18 cellular contexts compared by ENCODE assay signal in genomic region chr11:94958118-94958517, GRCh38. TPM values are rescaled to one million over a fixed set of nuclear protein-coding genes. Genes with fewer than 3 reads are reported as not detected.
DNase-seq lines count a peak whose midpoint lies in the region; ATAC-seq, FAIRE-seq and TF ChIP-seq lines count a peak whose summit lies in the region.
"Had no signal": no experiment of that assay in that cellular context is flagged by ENCODE, and none has a peak within 500 bp of the region (broad histone marks: within the 10 kb centered on the region; RNA-seq: fewer than 3 reads in every experiment).

No MANE protein-coding gene starts in this region.

- no peaks in the 10 kb centered on the region for H3K9me3 Mint-ChIP-seq in HFFc6
- H3K9me3 Mint-ChIP-seq: effector memory CD8-positive, alpha-beta T cell had no signal

- H3K9me3 ChIP-seq in keratinocyte (ENCODE audit: control insufficient read depth, low read depth, low read length): no peaks in the 10 kb centered on the region
- H3K9me3 ChIP-seq: body of pancreas had no signal

- H4K20me1 ChIP-seq in keratinocyte (ENCODE audit: control insufficient read depth, extremely low read depth, insufficient read depth, low read length): no peaks in the 10 kb centered on the region

- H3K27me3 ChIP-seq in ACC112 (ENCODE audit: insufficient read depth, low read length): no peaks in the 10 kb centered on the region
- no peaks in the 10 kb centered on the region for H3K27me3 ChIP-seq in bronchial epithelial cell (ENCODE audit: control insufficient read depth, insufficient read depth, low read length)
- H3K27me3 ChIP-seq in keratinocyte (ENCODE audit: control insufficient read depth, extremely low read depth, insufficient read depth, low read length): no peaks in the 10 kb centered on the region
- H3K27me3 ChIP-seq: body of pancreas had no signal

- DNase-seq in HFFc6 (peak; percentile 54), bronchial epithelial cell (ENCODE audit: low read depth) (peak; percentile 26), keratinocyte (ENCODE audit: low read depth, low spot score) (no peak), NCI-H524 (lab: John Stamatoyannopoulos, UW) (no peak)
- DNase-seq: activated CD8-positive, alpha-beta memory T cell treated with anti-CD3 and anti-CD28 coated beads for 24 hours; body of pancreas; effector memory CD8-positive, alpha-beta T cell; islet precursor cell; Kasumi-1; NCI-H1694; NCI-H510A had no signal

- H3K9me1 ChIP-seq in keratinocyte (ENCODE audit: control insufficient read depth, extremely low read depth, insufficient read depth, low read length): no peaks in the 10 kb centered on the region

- FAIRE-seq in bronchial epithelial cell (lab: Jason Lieb, UNC) (no peak), keratinocyte (lab: Jason Lieb, UNC) (peak; percentile 69)
- FAIRE-seq: A204.1, GM19239 had no signal

- H3K4me1 ChIP-seq in ACC112 (ENCODE audit: control insufficient read depth, insufficient read depth, low read length, unreplicated experiment) (peaks cover 11% of the 10 kb centered on the region), keratinocyte (ENCODE audit: control insufficient read depth, extremely low read depth, insufficient read depth, low read length) (peaks cover 11% of the 10 kb centered on the region)
- H3K4me1 ChIP-seq: body of pancreas had no signal

- H2AFZ ChIP-seq in ACC112 (ENCODE audit: low read length, unreplicated experiment) (no peak overlapping the region), keratinocyte (ENCODE audit: control insufficient read depth, low read length) (no peak overlapping the region)

- TF ChIP-seq CTCF in HFFc6 (IDR thresholded peaks at IDR 0.05) (no peak), bronchial epithelial cell (IDR thresholded peaks at IDR 0.05; ENCODE audit: insufficient read depth, low read length, severe bottlenecking) (no peak), keratinocyte (optimal IDR thresholded peaks at IDR 0.05 in 1 of 3, IDR thresholded peaks at IDR 0.05 in 1 of 3, conservative IDR thresholded peaks at IDR 0.05 in 1 of 3; ENCODE audit: extremely low read depth in 1 of 3, insufficient read depth in 2 of 3, low read length in 3 of 3) (no peak)

- H3K27me3 Mint-ChIP-seq in HFFc6 (ENCODE audit: insufficient read depth): no peaks in the 10 kb centered on the region
- H3K27me3 Mint-ChIP-seq: effector memory CD8-positive, alpha-beta T cell had no signal

- peaks cover 7% of the 10 kb centered on the region; the same call in 1 of the 2 replicates for H3K36me3 Mint-ChIP-seq in HFFc6 (ENCODE audit: low read depth)

- peaks cover 16% of the 10 kb centered on the region for H3K4me1 Mint-ChIP-seq in HFFc6 (ENCODE audit: low read depth)

- dilution Hi-C loops in keratinocyte (cut with MboI; ENCODE audit: extremely low pct_ligation_motif_present, low sequenced_read_pairs): no loop called here

- H3K4me3 Mint-ChIP-seq in HFFc6: no peak overlapping the region
- H3K4me3 Mint-ChIP-seq: effector memory CD8-positive, alpha-beta T cell had no signal

- H3K9ac ChIP-seq in keratinocyte (ENCODE audit: control insufficient read depth, extremely low read depth, insufficient read depth, low read length): no peak overlapping the region

- ATAC-seq in GM21526 (IDR thresholded peaks at IDR 0.05; ENCODE audit: low FRiP score, unreplicated experiment) (no peak), GM18498 (IDR thresholded peaks at IDR 0.05; ENCODE audit: unreplicated experiment) (no peak), HG03280 (IDR thresholded peaks at IDR 0.05; ENCODE audit: unreplicated experiment) (no peak)
- ATAC-seq: body of pancreas; effector memory CD8-positive, alpha-beta T cell had no signal

- H3K27ac ChIP-seq in ACC112 (ENCODE audit: low read depth, low read length) (peak overlapping the region; percentile 6; the same call in 1 of the 2 replicates), keratinocyte (ENCODE audit: control insufficient read depth, insufficient read depth, low read length) (no peak overlapping the region)
- H3K27ac ChIP-seq: body of pancreas, VCaP had no signal

- H3K27ac Mint-ChIP-seq in HFFc6: peak overlapping the region; percentile 69

- no peak overlapping the region for H3K4me3 ChIP-seq in ACC112 (ENCODE audit: low read depth, low read length)
- no peak overlapping the region for H3K4me3 ChIP-seq in bronchial epithelial cell (ENCODE audit: low read depth, low read length)
- H3K4me3 ChIP-seq in keratinocyte (ENCODE audit: control insufficient read depth in 2 of 3, extremely low read depth in 1 of 3, insufficient read depth in 2 of 3, low read depth in 1 of 3, low read length in 3 of 3): no peak overlapping the region
- H3K4me3 ChIP-seq: body of pancreas had no signal

- H3K79me2 ChIP-seq in ACC112 (ENCODE audit: control insufficient read depth, insufficient read depth, low read length, unreplicated experiment) (no peaks in the 10 kb centered on the region), keratinocyte (ENCODE audit: control insufficient read depth, insufficient read depth, low read length) (no peaks in the 10 kb centered on the region)

- no peak overlapping the region for H3K4me2 ChIP-seq in keratinocyte (ENCODE audit: control insufficient read depth, extremely low read depth, insufficient read depth, low read depth, low read length)

- peaks cover 10% of the 10 kb centered on the region for H3K36me3 ChIP-seq in ACC112 (ENCODE audit: insufficient read depth, low read length)
- H3K36me3 ChIP-seq in bronchial epithelial cell (ENCODE audit: control insufficient read depth, insufficient read depth, low read length): no peaks in the 10 kb centered on the region
- H3K36me3 ChIP-seq in keratinocyte (ENCODE audit: control insufficient read depth in 2 of 2, extremely low read depth in 1 of 2, insufficient read depth in 2 of 2, low read length in 2 of 2): peaks cover 0 to 7% of the 10 kb centered on the region in 2 experiments

RNA-seq across cellular contexts. Expression of gene CWC15, which starts 15.2 kb away (rescaled TPM):
- total RNA-seq in HFFc6 (2021; fragmentation: NEBNext Ultra II Directional; extraction: Animal tissue kit (Norgen Biotek cat#: 25700)): 10 to 100 TPM; 54.4 to 84.5 (median 64.5) TPM
- total RNA-seq in bronchial epithelial cell: 30.0 and 34.3 TPM in 2 replicates
- polyA plus RNA-seq in keratinocyte: 29.8 to 56.3 TPM (median 35.3 TPM) in 3 replicates
- 80.3 TPM for polyA plus RNA-seq in keratinocyte (2011; ENCODE audit: low read depth)
- polyA plus RNA-seq in keratinocyte (2011; cell fraction: cytosol; rRNA removed): 29.5 and 40.1 TPM in 2 replicates
- 17.1 and 30.3 TPM in 2 replicates for polyA plus RNA-seq in keratinocyte (2011; cell fraction: nucleus; rRNA removed)
- 51.5 and 57.5 TPM in 2 replicates for polyA plus RNA-seq in keratinocyte (2012; ENCODE audit: low replicate concordance)
- 1.2 to 10.9 TPM (median 7.0 TPM) in 3 replicates for polyA minus RNA-seq in keratinocyte
- 15.0 TPM for polyA minus RNA-seq in keratinocyte (2011; cell fraction: cytosol; rRNA and poly(A)+ RNA removed)
- polyA minus RNA-seq in keratinocyte (2011; cell fraction: nucleus; rRNA and poly(A)+ RNA removed): 4.5 and 6.8 TPM in 2 replicates

RNA-seq across cellular contexts. Expression of gene KDM4D, which starts 15.4 kb away (rescaled TPM):
- 1 to 10 TPM in 1 of 6 experiments, under 1 TPM in 5; 0.33 to 1.1 (median 0.64) TPM for total RNA-seq in HFFc6 (2021; fragmentation: NEBNext Ultra II Directional; extraction: Animal tissue kit (Norgen Biotek cat#: 25700))
- 0.53 and 0.90 TPM in 2 replicates for total RNA-seq in bronchial epithelial cell
- 0.48 to 1.2 TPM (median 1.1 TPM) in 3 replicates for polyA plus RNA-seq in keratinocyte
- polyA plus RNA-seq in keratinocyte (2011; ENCODE audit: low read depth): 0.17 TPM
- polyA plus RNA-seq in keratinocyte (2011; cell fraction: cytosol; rRNA removed): 0.90 and 1.0 TPM in 2 replicates
- 1.5 and 1.8 TPM in 2 replicates for polyA plus RNA-seq in keratinocyte (2011; cell fraction: nucleus; rRNA removed)
- polyA plus RNA-seq in keratinocyte (2012; ENCODE audit: low replicate concordance): 0.69 and 0.77 TPM in 2 replicates
- 0.73 to 1.6 TPM (median 1.1 TPM) in 3 replicates for polyA minus RNA-seq in keratinocyte
- polyA minus RNA-seq in keratinocyte (2011; cell fraction: cytosol; rRNA and poly(A)+ RNA removed): 3.3 TPM
- polyA minus RNA-seq in keratinocyte (2011; cell fraction: nucleus; rRNA and poly(A)+ RNA removed): 1.4 and 1.9 TPM in 2 replicates

Comparison
In these comparisons a context has a peak if more than half of its experiments do, and no peak if none do; other contexts are left out.
1. DNase-seq: peak in HFFc6 (single experiment) and bronchial epithelial cell (single experiment); none in keratinocyte (single experiment) and NCI-H524 (0 of 2).